10 cellular contexts compared by ENCODE assay signal in genomic region chrX:40093586-40093985, GRCh38. TPM values are rescaled to one million over a fixed set of nuclear protein-coding genes. Genes with fewer than 3 reads are reported as not detected.
DNase-seq lines count a peak whose midpoint lies in the region; ATAC-seq and TF ChIP-seq lines count a peak whose summit lies in the region.
"Had no signal": no experiment of that assay in that cellular context is flagged by ENCODE, and none has a peak within 500 bp of the region (broad histone marks: within the 10 kb centered on the region; RNA-seq: fewer than 3 reads in every experiment).

No MANE protein-coding gene starts in this region.

- no peaks in the 10 kb centered on the region for H3K27me3 ChIP-seq in suprapubic skin

- WGBS in suprapubic skin: 28% methylated on average over 10 of the region's 10 CpGs

- H3K4me3 ChIP-seq in suprapubic skin: peak overlapping the region; percentile 72

- ATAC-seq in GM18511 (IDR thresholded peaks at IDR 0.05; ENCODE audit: unreplicated experiment) (no peak), GM19467 (IDR thresholded peaks at IDR 0.05; ENCODE audit: unreplicated experiment) (no peak)

- no peak for DNase-seq in activated naive CD4-positive, alpha-beta T cell treated with anti-CD3 and anti-CD28 coated beads for 36 hours
- DNase-seq in activated naive CD4-positive, alpha-beta T cell treated with anti-CD3 and anti-CD28 coated beads, Interleukin-2, amount 50 U/mL, for 16 hours: no peak
- DNase-seq in immature natural killer cell (no peak), suprapubic skin (ENCODE audit: low spot score in 2 of 2) (no peak), NCI-H187 (lab: John Stamatoyannopoulos, UW) (no peak)

- H3K4me1 Mint-ChIP-seq in activated naive CD4-positive, alpha-beta T cell treated with anti-CD3 and anti-CD28 coated beads for 36 hours (ENCODE audit: low read depth): peaks cover 38% of the 10 kb centered on the region
- H3K4me1 Mint-ChIP-seq in activated naive CD8-positive, alpha-beta T cell (ENCODE audit: low read depth): peaks cover 40% of the 10 kb centered on the region
- peaks cover 40 to 51% of the 10 kb centered on the region in 2 donors for H3K4me1 Mint-ChIP-seq in immature natural killer cell

- H3K27me3 Mint-ChIP-seq in activated naive CD4-positive, alpha-beta T cell treated with anti-CD3 and anti-CD28 coated beads for 36 hours (ENCODE audit: low read depth): no peaks in the 10 kb centered on the region
- no peaks in the 10 kb centered on the region for H3K27me3 Mint-ChIP-seq in activated naive CD8-positive, alpha-beta T cell
- H3K27me3 Mint-ChIP-seq in immature natural killer cell (ENCODE audit: low read depth in 3 of 3): peaks cover 20 to 40% (median 30%) of the 10 kb centered on the region in 3 donors

- no peaks in the 10 kb centered on the region for H3K9me3 Mint-ChIP-seq in activated naive CD4-positive, alpha-beta T cell treated with anti-CD3 and anti-CD28 coated beads for 36 hours
- no peaks in the 10 kb centered on the region for H3K9me3 Mint-ChIP-seq in activated naive CD8-positive, alpha-beta T cell (ENCODE audit: low read depth)
- no peaks in the 10 kb centered on the region for H3K9me3 Mint-ChIP-seq in immature natural killer cell

- CTCF ChIA-PET in activated naive CD4-positive, alpha-beta T cell treated with anti-CD3 and anti-CD28 coated beads for 36 hours (lab: Charles Lee): interaction anchor here (0.6 to 1.2 kb wide), 4 partner anchors 9 to 119 kb away, joined by 3 to 5 read pairs (median 4); no protein-coding TSS in a partner anchor

- no peaks in the 10 kb centered on the region for H3K36me3 Mint-ChIP-seq in activated naive CD4-positive, alpha-beta T cell treated with anti-CD3 and anti-CD28 coated beads for 36 hours (ENCODE audit: low read depth)
- no peaks in the 10 kb centered on the region for H3K36me3 Mint-ChIP-seq in activated naive CD8-positive, alpha-beta T cell
- H3K36me3 Mint-ChIP-seq in immature natural killer cell: peaks cover 0 to 4% (median 4%) of the 10 kb centered on the region in 3 donors

- H3K27ac Mint-ChIP-seq in activated naive CD4-positive, alpha-beta T cell treated with anti-CD3 and anti-CD28 coated beads for 36 hours: no peak overlapping the region
- peak overlapping the region; percentile 10 for H3K27ac Mint-ChIP-seq in activated naive CD8-positive, alpha-beta T cell
- H3K27ac Mint-ChIP-seq in immature natural killer cell: no peak overlapping the region

- TF ChIP-seq CTCF in suprapubic skin (IDR thresholded peaks at IDR 0.05): no peak

- H3K4me3 Mint-ChIP-seq in activated naive CD4-positive, alpha-beta T cell treated with anti-CD3 and anti-CD28 coated beads for 36 hours: peak overlapping the region; percentile 86
- peak overlapping the region; percentile 88 for H3K4me3 Mint-ChIP-seq in activated naive CD8-positive, alpha-beta T cell
- peak overlapping the region; percentile 60 to 97 (median 89) for H3K4me3 Mint-ChIP-seq in immature natural killer cell

- H3K27ac ChIP-seq in suprapubic skin: no peak overlapping the region
- H3K27ac ChIP-seq: HL-60 had no signal

- no peaks in the 10 kb centered on the region for H3K9me3 ChIP-seq in suprapubic skin
- H3K9me3 ChIP-seq: vagina had no signal

- intact Hi-C loops in activated naive CD4-positive, alpha-beta T cell treated with anti-CD3 and anti-CD28 coated beads for 36 hours (cut with micrococcal nuclease): no loop called here

- H3K4me1 ChIP-seq in suprapubic skin: peaks cover 36% of the 10 kb centered on the region

- no peaks in the 10 kb centered on the region for H3K36me3 ChIP-seq in suprapubic skin
- H3K36me3 ChIP-seq: vagina had no signal

- no peak for TF ChIP-seq POLR2A in suprapubic skin (IDR thresholded peaks at IDR 0.05)

- TF ChIP-seq EP300 in suprapubic skin (IDR thresholded peaks at IDR 0.05): no peak

RNA-seq across cellular contexts. Expression of gene BCOR, which starts 4.2 kb away (rescaled TPM):
- 10 to 100 TPM; 29.1 to 29.9 TPM for total RNA-seq in activated naive CD4-positive, alpha-beta T cell treated with anti-CD3 and anti-CD28 coated beads for 36 hours
- polyA plus RNA-seq in immature natural killer cell: 1 to 10 TPM in 2 of 3 donors, not detected in 1; 3.4 to 7.2 TPM
- 10 to 100 TPM; 20.9 to 36.0 (median 32.5) TPM for total RNA-seq in suprapubic skin
